In genomic region chr5:132455614-132456115, GRCh38 we compare ENCODE assay signal across 8 cellular contexts. TPM values are rescaled to one million over a fixed set of nuclear protein-coding genes. Genes with fewer than 3 reads are reported as not detected.
A peak's percentile ranks its signal among the peaks of the same experiment; 100 is the strongest.
DNase-seq lines count a peak whose midpoint lies in the region; ATAC-seq and TF ChIP-seq lines count a peak whose summit lies in the region.

No MANE protein-coding gene starts in this region.

- H4K20me1 ChIP-seq in DND-41 (ENCODE audit: insufficient read depth, low read length) = peaks cover 7% of the 10 kb centered on the region

- TF ChIP-seq CTCF in DND-41 (IDR thresholded peaks at IDR 0.05; ENCODE audit: borderline replicate concordance, extremely low read depth, low read length, poor library complexity, severe bottlenecking) (no peak), colonic mucosa (IDR thresholded peaks at IDR 0.05) (no peak), parathyroid adenoma (IDR thresholded peaks at IDR 0.05) (no peak)

- DNase-seq in DND-41 (peak; percentile 72), colonic mucosa (no peak), occipital lobe (lab: John Stamatoyannopoulos, UW) (no peak)

- H3K4me2 ChIP-seq in DND-41 (ENCODE audit: insufficient read depth, low read length) = peak overlapping the region; percentile 60
- no peak overlapping the region for H3K4me2 ChIP-seq in parathyroid adenoma (ENCODE audit: low read length)

- H3K9ac ChIP-seq in DND-41 (ENCODE audit: low read depth, low read length) (peak overlapping the region; percentile 69), colonic mucosa (ENCODE audit: low read depth in 2 of 2, low read length in 2 of 2) (peak overlapping the region; percentile 30 to 58), parathyroid adenoma (no peak overlapping the region)

- peaks cover 96% of the 10 kb centered on the region for H3K4me1 ChIP-seq in DND-41 (ENCODE audit: insufficient read depth, low read length)
- peaks cover 34% of the 10 kb centered on the region for H3K4me1 ChIP-seq in colonic mucosa
- no peaks in the 10 kb centered on the region for H3K4me1 ChIP-seq in parathyroid adenoma

- H3K27ac ChIP-seq in DND-41 (ENCODE audit: low read length) (peak overlapping the region; percentile 99), colonic mucosa (peak overlapping the region; percentile 90), parathyroid adenoma (peak overlapping the region; percentile 40)

- H3K36me3 ChIP-seq in DND-41 (ENCODE audit: insufficient read depth, low read length) (peaks cover 84% of the 10 kb centered on the region), colonic mucosa (no peaks in the 10 kb centered on the region), parathyroid adenoma (ENCODE audit: control insufficient read depth, insufficient read depth, low read length) (no peaks in the 10 kb centered on the region)

- no peaks in the 10 kb centered on the region for H3K9me3 ChIP-seq in DND-41 (ENCODE audit: insufficient read depth, low read length, severe bottlenecking)
- H3K9me3 ChIP-seq in colonic mucosa = no peaks in the 10 kb centered on the region
- no peaks in the 10 kb centered on the region for H3K9me3 ChIP-seq in parathyroid adenoma (ENCODE audit: control insufficient read depth, low read length)

- H3K27me3 ChIP-seq in DND-41 (ENCODE audit: insufficient read depth, low read length, poor library complexity) (no peaks in the 10 kb centered on the region), colonic mucosa (no peaks in the 10 kb centered on the region), parathyroid adenoma (ENCODE audit: control insufficient read depth, insufficient read depth, low read length) (no peaks in the 10 kb centered on the region)

- peaks cover 94% of the 10 kb centered on the region for H3K79me2 ChIP-seq in DND-41 (ENCODE audit: insufficient read depth, low read length)
- H3K79me2 ChIP-seq in parathyroid adenoma = peaks cover 6% of the 10 kb centered on the region

- ATAC-seq in DND-41 (ENCODE audit: insufficient read depth, low read depth) (no peak), HG03354 (IDR thresholded peaks at IDR 0.05; ENCODE audit: poor library complexity, severe bottlenecking, unreplicated experiment) (peak; percentile 2), GM21526 (IDR thresholded peaks at IDR 0.05; ENCODE audit: low FRiP score, unreplicated experiment) (no peak), GM21360 (IDR thresholded peaks at IDR 0.05; ENCODE audit: unreplicated experiment) (no peak), HG03342 (IDR thresholded peaks at IDR 0.05; ENCODE audit: unreplicated experiment) (no peak)

- no peak overlapping the region for H2AFZ ChIP-seq in DND-41 (ENCODE audit: low read depth, low read length)
- no peak overlapping the region for H2AFZ ChIP-seq in parathyroid adenoma

- intact Hi-C loops in colonic mucosa (cut with DNase I) = no loop called here

- peak overlapping the region in 1 of 2 experiments; percentile 43; a peak in 2 of 4 replicates for H3K4me3 ChIP-seq in DND-41 (ENCODE audit: low read depth in 1 of 2, low read length in 2 of 2)
- no peak overlapping the region for H3K4me3 ChIP-seq in colonic mucosa
- H3K4me3 ChIP-seq in parathyroid adenoma (ENCODE audit: low read depth, low read length) = no peak overlapping the region

RNA-seq across cellular contexts. Expression of gene IRF1, which starts 34.9 kb away (rescaled TPM):
- total RNA-seq in colonic mucosa (10 to 100 TPM; 59.7 to 87.8 TPM), occipital lobe (2.0 TPM)

Comparison
In these comparisons a context has a peak if more than half of its experiments do, and no peak if none do; other contexts are left out.
1. H3K27ac ChIP-seq: peak in every context shown above with its lines; median percentile 99 in DND-41; 90 in colonic mucosa; 40 in parathyroid adenoma.
2. RNA of gene IRF1, which starts 34.9 kb away (total RNA-seq): 59.7 to 87.8 TPM in colonic mucosa; 2.0 TPM in occipital lobe (single experiment); every median in the first group is over 10 times any median in the second.